Comparison of ENCODE assay signal across 8 cellular contexts in genomic region chr11:9264381-9265210, GRCh38. TPM values are rescaled to one million over a fixed set of nuclear protein-coding genes. Genes with fewer than 3 reads are reported as not detected.
DNase-seq lines count a peak whose midpoint lies in the region; ATAC-seq lines count a peak whose summit lies in the region.

No MANE protein-coding gene starts in this region.

- peak overlapping the region; percentile 88 for H3K4me3 Mint-ChIP-seq in activated CD4-positive, alpha-beta T cell treated with anti-CD3 and anti-CD28 coated beads, Interleukin-2, amount 10 ng/mL, durations not matched to agents 7 days and 5 days
- peak overlapping the region; percentile 81 for H3K4me3 Mint-ChIP-seq in stimulated activated memory B cell treated with anti-CD40 and anti-IgM and Interleukin-4, amounts not matched to agents 10 μg/mL and 1 μg/mL and 100 μg/mL, for 72 hours

- peak overlapping the region; percentile 95 for H3K4me2 ChIP-seq in GM23248 (ENCODE audit: unreplicated experiment)

- H3K9ac ChIP-seq in GM23248: peak overlapping the region; percentile 97
- peak overlapping the region; percentile 82 for H3K9ac ChIP-seq in endocrine pancreas (ENCODE audit: control insufficient read depth, insufficient read depth, low read length)

- H3K9me3 ChIP-seq in GM23248 (ENCODE audit: low read depth): no peaks in the 10 kb centered on the region
- H3K9me3 ChIP-seq in endocrine pancreas (ENCODE audit: control insufficient read depth, low read length): no peaks in the 10 kb centered on the region

- no peaks in the 10 kb centered on the region for H3K27me3 ChIP-seq in GM23248 (replicated peaks; ENCODE audit: insufficient read depth)
- no peaks in the 10 kb centered on the region for H3K27me3 ChIP-seq in endocrine pancreas (ENCODE audit: control insufficient read depth, insufficient read depth, low read length)

- H3K79me2 ChIP-seq in GM23248 (ENCODE audit: insufficient read depth): peaks cover 45% of the 10 kb centered on the region

- H3F3A ChIP-seq in GM23248 (ENCODE audit: insufficient read depth): peaks cover 43% of the 10 kb centered on the region; the same call in 1 of the 2 replicates

- peak overlapping the region; percentile 95 for H3K27ac ChIP-seq in GM23248

- ATAC-seq in stimulated activated memory B cell treated with anti-CD40 and anti-IgM and Interleukin-4, amounts not matched to agents 10 μg/mL and 1 μg/mL and 100 μg/mL, for 72 hours: peak; percentile 63
- ATAC-seq in GM19467 (IDR thresholded peaks at IDR 0.05; ENCODE audit: unreplicated experiment): no peak

- in situ Hi-C loops in GM23248 (cut with MboI): no loop called here

- peaks cover 23% of the 10 kb centered on the region for H3K27me3 Mint-ChIP-seq in activated CD4-positive, alpha-beta T cell treated with anti-CD3 and anti-CD28 coated beads, Interleukin-2, amount 10 ng/mL, durations not matched to agents 7 days and 5 days
- H3K27me3 Mint-ChIP-seq in stimulated activated memory B cell treated with anti-CD40 and anti-IgM and Interleukin-4, amounts not matched to agents 10 μg/mL and 1 μg/mL and 100 μg/mL, for 72 hours: no peaks in the 10 kb centered on the region

- peaks cover 19% of the 10 kb centered on the region for H3K36me3 Mint-ChIP-seq in activated CD4-positive, alpha-beta T cell treated with anti-CD3 and anti-CD28 coated beads, Interleukin-2, amount 10 ng/mL, durations not matched to agents 7 days and 5 days (ENCODE audit: low read depth)
- H3K36me3 Mint-ChIP-seq in stimulated activated memory B cell treated with anti-CD40 and anti-IgM and Interleukin-4, amounts not matched to agents 10 μg/mL and 1 μg/mL and 100 μg/mL, for 72 hours: no peaks in the 10 kb centered on the region

- peak overlapping the region; percentile 72 for H2AFZ ChIP-seq in GM23248

- peaks cover 48% of the 10 kb centered on the region for H3K4me1 Mint-ChIP-seq in activated CD4-positive, alpha-beta T cell treated with anti-CD3 and anti-CD28 coated beads, Interleukin-2, amount 10 ng/mL, durations not matched to agents 7 days and 5 days
- H3K4me1 Mint-ChIP-seq in stimulated activated memory B cell treated with anti-CD40 and anti-IgM and Interleukin-4, amounts not matched to agents 10 μg/mL and 1 μg/mL and 100 μg/mL, for 72 hours: peaks cover 46% of the 10 kb centered on the region

- H4K20me1 ChIP-seq in GM23248 (ENCODE audit: insufficient read depth): peaks cover 18% of the 10 kb centered on the region

- peak overlapping the region; percentile 91 for H3K27ac Mint-ChIP-seq in activated CD4-positive, alpha-beta T cell treated with anti-CD3 and anti-CD28 coated beads, Interleukin-2, amount 10 ng/mL, durations not matched to agents 7 days and 5 days
- peak overlapping the region; percentile 81 for H3K27ac Mint-ChIP-seq in stimulated activated memory B cell treated with anti-CD40 and anti-IgM and Interleukin-4, amounts not matched to agents 10 μg/mL and 1 μg/mL and 100 μg/mL, for 72 hours

- DNase-seq in EL (peak; percentile 79), GM23248 (peak; percentile 93), LoVo (ENCODE audit: low spot score) (peak; percentile 32), medulla oblongata (ENCODE audit: extremely low spot score) (peak; percentile 91)
- no peak for DNase-seq in activated CD4-positive, alpha-beta T cell treated with anti-CD3 and anti-CD28 coated beads, Interleukin-2, amount 10 ng/mL, durations not matched to agents 7 days and 5 days

- POLR2A ChIA-PET in activated CD4-positive, alpha-beta T cell treated with anti-CD3 and anti-CD28 coated beads, Interleukin-2, amount 10 ng/mL, durations not matched to agents 7 days and 5 days (lab: Charles Lee): interaction anchor here (0.6 kb wide), 2 partner anchors 85 to 135 kb away, joined by 3 to 4 read pairs; no protein-coding TSS in a partner anchor

- WGBS in GM23248 (ENCODE audit: low coverage in 1 of 2, low lambda C conversion rate in 2 of 2, missing lambda C conversion rate in 2 of 2), 2 experiments: 0 to 1% methylated on average over 19 to 50 of the region's 75 CpGs

- H3K36me3 ChIP-seq in GM23248 (ENCODE audit: low read depth): no peaks in the 10 kb centered on the region
- H3K36me3 ChIP-seq in endocrine pancreas (ENCODE audit: control insufficient read depth, insufficient read depth, low read length): no peaks in the 10 kb centered on the region

- H3K4me3 ChIP-seq in GM23248: peak overlapping the region; percentile 79
- H3K4me3 ChIP-seq in endocrine pancreas (ENCODE audit: control insufficient read depth, insufficient read depth, low read length): peak overlapping the region; percentile 87

- H3K4me1 ChIP-seq in GM23248 (ENCODE audit: insufficient read depth): peaks cover 26% of the 10 kb centered on the region
- no peaks in the 10 kb centered on the region for H3K4me1 ChIP-seq in endocrine pancreas (ENCODE audit: control insufficient read depth, insufficient read depth, low read length)

- no peaks in the 10 kb centered on the region for H3K9me2 ChIP-seq in GM23248 (ENCODE audit: insufficient read depth)

- no peaks in the 10 kb centered on the region for H3K9me3 Mint-ChIP-seq in activated CD4-positive, alpha-beta T cell treated with anti-CD3 and anti-CD28 coated beads, Interleukin-2, amount 10 ng/mL, durations not matched to agents 7 days and 5 days
- no peaks in the 10 kb centered on the region for H3K9me3 Mint-ChIP-seq in stimulated activated memory B cell treated with anti-CD40 and anti-IgM and Interleukin-4, amounts not matched to agents 10 μg/mL and 1 μg/mL and 100 μg/mL, for 72 hours

- CTCF ChIA-PET in activated CD4-positive, alpha-beta T cell treated with anti-CD3 and anti-CD28 coated beads, Interleukin-2, amount 10 ng/mL, durations not matched to agents 7 days and 5 days (lab: Charles Lee): interaction anchor here (1.6 to 2.2 kb wide), 3 partner anchors 13 to 16 kb away, joined by 4 to 9 read pairs (median 6); no protein-coding TSS in a partner anchor

RNA-seq across cellular contexts. Expression of gene DENND5A, which starts 0.6 kb away (rescaled TPM):
- 113 and 127 TPM in 2 replicates for total RNA-seq in GM23248 (2014; rRNA removed; shearing (Covaris generic))
- polyA plus RNA-seq in GM23248 (2016; fragmentation: Nextera tagmentation; extraction: Ambion mirVana): 24.9 and 28.4 TPM in 2 replicates
- total RNA-seq in activated CD4-positive, alpha-beta T cell treated with anti-CD3 and anti-CD28 coated beads, Interleukin-2, amount 10 ng/mL, durations not matched to agents 7 days and 5 days: 10 to 100 TPM; 70.2 to 93.5 TPM

RNA-seq across cellular contexts. Expression of gene TMEM41B, which starts 49.8 kb away (rescaled TPM):
- 47.7 and 50.5 TPM in 2 replicates for total RNA-seq in GM23248 (2014; rRNA removed; shearing (Covaris generic))
- 35.3 and 36.6 TPM in 2 replicates for polyA plus RNA-seq in GM23248 (2016; fragmentation: Nextera tagmentation; extraction: Ambion mirVana)
- 10 to 100 TPM; 32.2 to 36.6 TPM for total RNA-seq in activated CD4-positive, alpha-beta T cell treated with anti-CD3 and anti-CD28 coated beads, Interleukin-2, amount 10 ng/mL, durations not matched to agents 7 days and 5 days
